In the genomic region with DNA sequence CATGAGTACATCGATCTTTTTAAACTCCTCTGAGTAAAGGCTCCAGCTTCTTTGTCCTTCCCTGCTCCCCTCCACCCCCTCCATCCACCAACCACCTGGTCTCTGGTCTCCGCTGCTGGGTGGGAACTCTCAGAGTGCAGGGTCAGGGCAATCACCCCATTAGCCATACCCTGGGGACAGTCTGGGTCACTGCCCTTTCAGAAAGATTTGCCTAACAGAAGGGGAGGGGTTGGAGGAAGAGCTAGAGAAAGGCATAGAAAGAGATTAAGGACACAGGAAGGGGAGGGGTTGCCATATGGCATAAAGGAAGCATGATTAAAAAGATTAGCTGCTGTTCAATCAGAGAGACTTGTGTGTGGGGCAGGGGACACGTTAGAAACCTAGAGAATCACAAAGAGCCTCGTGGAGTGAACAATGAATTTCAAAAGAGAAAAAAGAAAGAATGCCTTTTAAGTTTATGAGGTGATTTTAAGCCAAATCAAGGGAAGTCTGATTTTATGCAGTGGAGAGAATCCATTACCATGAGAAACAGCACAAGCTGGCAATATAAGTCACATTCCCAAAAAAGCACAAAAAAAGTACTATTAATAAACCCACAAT, we compare ENCODE assay signal across 1 cellular context.
TF ChIP-seq lines count a peak whose summit lies in the region.

No MANE protein-coding gene starts in this region.

TF ChIP-seq in HepG2, 621 proteins besides CTCF, POLR2A, EP300 and RAD21 (continued from another document and continues in another):
- TF ChIP-seq BCLAF1 (IDR thresholded peaks at IDR 0.05) (no peak), CCAR2 (optimal IDR thresholded peaks at IDR 0.05; ENCODE audit: low read depth, low read length) (no peak), GABPB1 (CRISPR knock-in tag; IDR thresholded peaks at IDR 0.05) (no peak), ZNF598 (CRISPR knock-in tag; IDR thresholded peaks at IDR 0.05; ENCODE audit: borderline replicate concordance) (no peak), DPF2 (CRISPR knock-in tag; IDR thresholded peaks at IDR 0.05; ENCODE audit: borderline replicate concordance, low read depth) (no peak), ZNF530 (CRISPR knock-in tag; IDR thresholded peaks at IDR 0.05; ENCODE audit: low read depth) (no peak), NR2F6 (IDR thresholded peaks at IDR 0.05) (peak; percentile 80), NR2F6 (CRISPR knock-in tag; IDR thresholded peaks at IDR 0.05) (peak; percentile 85), RFX5 (IDR thresholded peaks at IDR 0.05; ENCODE audit: low read depth, low read length) (no peak), SP5 (CRISPR knock-in tag; IDR thresholded peaks at IDR 0.05; ENCODE audit: borderline replicate concordance, low read depth) (peak; percentile 80), SOX13 (IDR thresholded peaks at IDR 0.05) (0 out of 2 replicates have a peak, but pooled peaks have one; percentile 7), SOX13 (CRISPR knock-in tag; conservative IDR thresholded peaks at IDR 0.05 in 1 of 2, IDR thresholded peaks at IDR 0.05 in 1 of 2) (peak in 1 of 2 experiments; percentile 64; a peak in 2 of 4 replicates), ZNF605 (CRISPR knock-in tag; IDR thresholded peaks at IDR 0.05) (no peak), HNF4G (IDR thresholded peaks at IDR 0.05; ENCODE audit: borderline replicate concordance, low read depth, low read length) (0 out of 2 replicates have a peak, but pooled peaks have one; percentile 21), HNF4G (CRISPR knock-in tag; IDR thresholded peaks at IDR 0.05; ENCODE audit: borderline replicate concordance, low read depth) (no peak), ZNF768 (CRISPR knock-in tag; IDR thresholded peaks at IDR 0.05) (no peak), HNF1A (IDR thresholded peaks at IDR 0.05; ENCODE audit: low read depth) (peak; percentile 43; the same call in 1 of the 2 replicates), HNF1A (CRISPR knock-in tag; IDR thresholded peaks at IDR 0.05; ENCODE audit: borderline replicate concordance) (peak; percentile 52; the same call in 1 of the 2 replicates), NCOA2 (CRISPR knock-in tag; IDR thresholded peaks at IDR 0.05) (peak; percentile 69; the same call in 1 of the 2 replicates), HDAC2 (CRISPR knock-in tag; IDR thresholded peaks at IDR 0.05) (0 out of 2 replicates have a peak, but pooled peaks have one; percentile 31), POGZ (CRISPR knock-in tag; IDR thresholded peaks at IDR 0.05) (0 out of 2 replicates have a peak, but pooled peaks have one; percentile 34), RARA (CRISPR knock-in tag; IDR thresholded peaks at IDR 0.05) (peak; percentile 93), BCL6 (CRISPR knock-in tag; IDR thresholded peaks at IDR 0.05) (peak; percentile 71), ZBTB38 (CRISPR knock-in tag; IDR thresholded peaks at IDR 0.05) (0 out of 2 replicates have a peak, but pooled peaks have one; percentile 36), RELA (CRISPR knock-in tag; IDR thresholded peaks at IDR 0.05) (no peak), ZMYM4 (CRISPR knock-in tag; IDR thresholded peaks at IDR 0.05) (peak; percentile 61), PITX1 (CRISPR knock-in tag; IDR thresholded peaks at IDR 0.05) (peak; percentile 92), SRSF4 (IDR thresholded peaks at IDR 0.05; ENCODE audit: low read depth, low read length, poor library complexity, severe bottlenecking) (no peak), PAWR (CRISPR knock-in tag; IDR thresholded peaks at IDR 0.05; ENCODE audit: borderline replicate concordance) (no peak), MYNN (CRISPR knock-in tag; IDR thresholded peaks at IDR 0.05; ENCODE audit: low read depth) (no peak), ZNF367 (CRISPR knock-in tag; IDR thresholded peaks at IDR 0.05; ENCODE audit: borderline replicate concordance) (no peak), ELF4 (CRISPR knock-in tag; IDR thresholded peaks at IDR 0.05; ENCODE audit: borderline replicate concordance) (no peak), TAF15 (IDR thresholded peaks at IDR 0.05; ENCODE audit: low read depth, low read length, poor library complexity, severe bottlenecking) (no peak), AFF4 (CRISPR knock-in tag; IDR thresholded peaks at IDR 0.05) (no peak), ZNF34 (CRISPR knock-in tag; IDR thresholded peaks at IDR 0.05; ENCODE audit: borderline replicate concordance) (no peak), GLI4 (CRISPR knock-in tag; IDR thresholded peaks at IDR 0.05; ENCODE audit: borderline replicate concordance) (no peak), CEBPG (CRISPR knock-in tag; IDR thresholded peaks at IDR 0.05) (0 out of 2 replicates have a peak, but pooled peaks have one; percentile 27), ZBTB21 (CRISPR knock-in tag; IDR thresholded peaks at IDR 0.05) (no peak), MAFF (IDR thresholded peaks at IDR 0.05; ENCODE audit: low read depth, low read length) (no peak), FOXA3 (CRISPR knock-in tag; IDR thresholded peaks at IDR 0.05) (peak; percentile 31; the same call in 1 of the 2 replicates)
- TF ChIP-seq, protein P1, sequence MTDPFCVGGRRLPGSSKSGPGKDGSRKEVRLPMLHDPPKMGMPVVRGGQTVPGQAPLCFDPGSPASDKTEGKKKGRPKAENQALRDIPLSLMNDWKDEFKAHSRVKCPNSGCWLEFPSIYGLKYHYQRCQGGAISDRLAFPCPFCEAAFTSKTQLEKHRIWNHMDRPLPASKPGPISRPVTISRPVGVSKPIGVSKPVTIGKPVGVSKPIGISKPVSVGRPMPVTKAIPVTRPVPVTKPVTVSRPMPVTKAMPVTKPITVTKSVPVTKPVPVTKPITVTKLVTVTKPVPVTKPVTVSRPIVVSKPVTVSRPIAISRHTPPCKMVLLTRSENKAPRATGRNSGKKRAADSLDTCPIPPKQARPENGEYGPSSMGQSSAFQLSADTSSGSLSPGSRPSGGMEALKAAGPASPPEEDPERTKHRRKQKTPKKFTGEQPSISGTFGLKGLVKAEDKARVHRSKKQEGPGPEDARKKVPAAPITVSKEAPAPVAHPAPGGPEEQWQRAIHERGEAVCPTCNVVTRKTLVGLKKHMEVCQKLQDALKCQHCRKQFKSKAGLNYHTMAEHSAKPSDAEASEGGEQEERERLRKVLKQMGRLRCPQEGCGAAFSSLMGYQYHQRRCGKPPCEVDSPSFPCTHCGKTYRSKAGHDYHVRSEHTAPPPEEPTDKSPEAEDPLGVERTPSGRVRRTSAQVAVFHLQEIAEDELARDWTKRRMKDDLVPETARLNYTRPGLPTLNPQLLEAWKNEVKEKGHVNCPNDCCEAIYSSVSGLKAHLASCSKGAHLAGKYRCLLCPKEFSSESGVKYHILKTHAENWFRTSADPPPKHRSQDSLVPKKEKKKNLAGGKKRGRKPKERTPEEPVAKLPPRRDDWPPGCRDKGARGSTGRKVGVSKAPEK (CRISPR knock-in tag; IDR thresholded peaks at IDR 0.05; ENCODE audit: borderline replicate concordance): no peak
- TF ChIP-seq, protein P2, sequence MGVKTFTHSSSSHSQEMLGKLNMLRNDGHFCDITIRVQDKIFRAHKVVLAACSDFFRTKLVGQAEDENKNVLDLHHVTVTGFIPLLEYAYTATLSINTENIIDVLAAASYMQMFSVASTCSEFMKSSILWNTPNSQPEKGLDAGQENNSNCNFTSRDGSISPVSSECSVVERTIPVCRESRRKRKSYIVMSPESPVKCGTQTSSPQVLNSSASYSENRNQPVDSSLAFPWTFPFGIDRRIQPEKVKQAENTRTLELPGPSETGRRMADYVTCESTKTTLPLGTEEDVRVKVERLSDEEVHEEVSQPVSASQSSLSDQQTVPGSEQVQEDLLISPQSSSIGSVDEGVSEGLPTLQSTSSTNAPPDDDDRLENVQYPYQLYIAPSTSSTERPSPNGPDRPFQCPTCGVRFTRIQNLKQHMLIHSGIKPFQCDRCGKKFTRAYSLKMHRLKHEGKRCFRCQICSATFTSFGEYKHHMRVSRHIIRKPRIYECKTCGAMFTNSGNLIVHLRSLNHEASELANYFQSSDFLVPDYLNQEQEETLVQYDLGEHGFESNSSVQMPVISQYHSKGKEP (CRISPR knock-in tag; IDR thresholded peaks at IDR 0.05): no peak
- TF ChIP-seq, protein P3, sequence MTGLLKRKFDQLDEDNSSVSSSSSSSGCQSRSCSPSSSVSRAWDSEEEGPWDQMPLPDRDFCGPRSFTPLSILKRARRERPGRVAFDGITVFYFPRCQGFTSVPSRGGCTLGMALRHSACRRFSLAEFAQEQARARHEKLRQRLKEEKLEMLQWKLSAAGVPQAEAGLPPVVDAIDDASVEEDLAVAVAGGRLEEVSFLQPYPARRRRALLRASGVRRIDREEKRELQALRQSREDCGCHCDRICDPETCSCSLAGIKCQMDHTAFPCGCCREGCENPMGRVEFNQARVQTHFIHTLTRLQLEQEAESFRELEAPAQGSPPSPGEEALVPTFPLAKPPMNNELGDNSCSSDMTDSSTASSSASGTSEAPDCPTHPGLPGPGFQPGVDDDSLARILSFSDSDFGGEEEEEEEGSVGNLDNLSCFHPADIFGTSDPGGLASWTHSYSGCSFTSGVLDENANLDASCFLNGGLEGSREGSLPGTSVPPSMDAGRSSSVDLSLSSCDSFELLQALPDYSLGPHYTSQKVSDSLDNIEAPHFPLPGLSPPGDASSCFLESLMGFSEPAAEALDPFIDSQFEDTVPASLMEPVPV (CRISPR knock-in tag; IDR thresholded peaks at IDR 0.05): no peak
- TF ChIP-seq, protein P4, sequence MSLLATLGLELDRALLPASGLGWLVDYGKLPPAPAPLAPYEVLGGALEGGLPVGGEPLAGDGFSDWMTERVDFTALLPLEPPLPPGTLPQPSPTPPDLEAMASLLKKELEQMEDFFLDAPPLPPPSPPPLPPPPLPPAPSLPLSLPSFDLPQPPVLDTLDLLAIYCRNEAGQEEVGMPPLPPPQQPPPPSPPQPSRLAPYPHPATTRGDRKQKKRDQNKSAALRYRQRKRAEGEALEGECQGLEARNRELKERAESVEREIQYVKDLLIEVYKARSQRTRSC (CRISPR knock-in tag; IDR thresholded peaks at IDR 0.05; ENCODE audit: low read depth): no peak
